ENCODE assay signal across 1 cellular context in the genomic region with DNA sequence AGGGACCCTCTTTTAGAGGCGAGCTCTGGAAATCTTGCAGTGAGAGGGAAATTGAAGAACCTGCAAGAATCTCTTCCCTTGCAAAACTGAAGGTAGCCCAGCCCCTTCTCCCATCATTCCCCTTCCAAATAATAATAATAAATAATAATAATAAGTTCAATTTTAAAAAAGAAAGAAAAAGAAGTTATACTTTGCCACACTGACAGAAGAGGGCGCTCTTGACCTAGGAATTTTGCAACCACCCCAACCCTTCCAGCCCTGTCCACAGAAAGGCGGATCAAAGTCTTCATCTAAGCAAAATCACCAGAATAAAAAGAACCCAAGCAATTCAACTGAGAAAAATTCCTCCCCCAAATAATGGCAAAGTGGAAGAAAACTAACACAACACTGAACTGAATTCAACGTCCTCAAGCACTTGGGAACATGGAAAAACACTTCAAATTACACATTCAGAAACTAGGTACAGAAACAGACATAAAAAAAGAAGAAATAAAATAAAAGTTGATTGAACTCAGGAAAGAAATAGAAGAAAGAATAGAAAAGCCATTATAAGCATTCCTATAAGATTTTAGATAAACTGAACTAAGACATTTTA.
TF ChIP-seq lines count a peak whose summit lies in the region.

No MANE protein-coding gene starts in this region.

TF ChIP-seq in endothelial cell of umbilical vein, 7 proteins besides CTCF, POLR2A, EP300 and RAD21 (continued from another document):
- TF ChIP-seq EZH2 (IDR thresholded peaks at IDR 0.05; ENCODE audit: borderline replicate concordance, low read depth, low read length, severe bottlenecking): no peak
- no peak for TF ChIP-seq POLR2AphosphoS5 (IDR thresholded peaks at IDR 0.05; ENCODE audit: insufficient read depth, low read depth, low read length)
- no peak for TF ChIP-seq MYC (IDR thresholded peaks at IDR 0.05; ENCODE audit: low read depth, low read length)
- TF ChIP-seq, protein P1, sequence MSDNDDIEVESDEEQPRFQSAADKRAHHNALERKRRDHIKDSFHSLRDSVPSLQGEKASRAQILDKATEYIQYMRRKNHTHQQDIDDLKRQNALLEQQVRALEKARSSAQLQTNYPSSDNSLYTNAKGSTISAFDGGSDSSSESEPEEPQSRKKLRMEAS (IDR thresholded peaks at IDR 0.05; ENCODE audit: insufficient read depth, insufficient read length): no peak
- TF ChIP-seq FOS (IDR thresholded peaks at IDR 0.05; ENCODE audit: borderline replicate concordance, insufficient read depth, low read length): no peak
